Comparison of ENCODE assay signal across 8 cellular contexts in genomic region chr9:89319015-89319905, GRCh38. TPM values are rescaled to one million over a fixed set of nuclear protein-coding genes. Genes with fewer than 3 reads are reported as not detected.
A peak's percentile ranks its signal among the peaks of the same experiment; 100 is the strongest.
DNase-seq lines count a peak whose midpoint lies in the region; ATAC-seq and TF ChIP-seq lines count a peak whose summit lies in the region.

No MANE protein-coding gene starts in this region.

- H3K4me2 ChIP-seq in smooth muscle cell: peak overlapping the region; percentile 96

- H3K9me3 ChIP-seq in iPS DF 6.9 (ENCODE audit: control insufficient read depth, insufficient read depth, low read length) (no peaks in the 10 kb centered on the region), smooth muscle cell (replicated peaks; ENCODE audit: low read depth) (no peaks in the 10 kb centered on the region)

- no peak for TF ChIP-seq CTCF in smooth muscle cell (IDR thresholded peaks at IDR 0.05; ENCODE audit: borderline replicate concordance, insufficient read depth, poor library complexity, severe bottlenecking)

- intact Hi-C loops in activated CD4-positive, alpha-beta T cell treated with anti-CD3 and anti-CD28 coated beads for 36 hours (cut with DNase I, micrococcal nuclease): loop anchor here (1.0 to 10.0 kb wide), 11 partner anchors 21 to 1344 kb away; partner anchors contain the start of genes CDK20 (in 1 of the 2) and SPIN1 (in 1 of the 2)

- H3K27me3 Mint-ChIP-seq in activated CD4-positive, alpha-beta T cell treated with anti-CD3 and anti-CD28 coated beads for 36 hours: no peaks in the 10 kb centered on the region
- no peaks in the 10 kb centered on the region for H3K27me3 Mint-ChIP-seq in activated CD4-positive, alpha-beta memory T cell treated with anti-CD3 and anti-CD28 coated beads, Interleukin-2, amount 10 ng/mL, durations not matched to agents 7 days and 5 days

- H4K20me1 ChIP-seq in smooth muscle cell (ENCODE audit: low read depth): peaks cover 34% of the 10 kb centered on the region

- peak overlapping the region; percentile 82 for H3K4me3 Mint-ChIP-seq in activated CD4-positive, alpha-beta T cell treated with anti-CD3 and anti-CD28 coated beads for 36 hours
- H3K4me3 Mint-ChIP-seq in activated CD4-positive, alpha-beta memory T cell treated with anti-CD3 and anti-CD28 coated beads, Interleukin-2, amount 10 ng/mL, durations not matched to agents 7 days and 5 days: peak overlapping the region; percentile 79

- H3K27ac ChIP-seq in iPS DF 6.9 (ENCODE audit: low read length) (no peak overlapping the region), smooth muscle cell (ENCODE audit: low read depth) (peak overlapping the region; percentile 100)

- peak overlapping the region; percentile 89; the same call in 1 of the 2 replicates for H3K4me3 ChIP-seq in iPS DF 6.9 (ENCODE audit: low read length)
- H3K4me3 ChIP-seq in smooth muscle cell: peak overlapping the region; percentile 80

- peaks cover 62% of the 10 kb centered on the region for H3K36me3 Mint-ChIP-seq in activated CD4-positive, alpha-beta T cell treated with anti-CD3 and anti-CD28 coated beads for 36 hours (ENCODE audit: low read depth)
- peaks cover 64% of the 10 kb centered on the region for H3K36me3 Mint-ChIP-seq in activated CD4-positive, alpha-beta memory T cell treated with anti-CD3 and anti-CD28 coated beads, Interleukin-2, amount 10 ng/mL, durations not matched to agents 7 days and 5 days (ENCODE audit: low read depth)

- H3K9ac ChIP-seq in smooth muscle cell (ENCODE audit: low read depth): peak overlapping the region; percentile 100

- ATAC-seq in activated CD4-positive, alpha-beta T cell treated with anti-CD3 and anti-CD28 coated beads for 36 hours: no peak
- no peak for ATAC-seq in GM18868 (IDR thresholded peaks at IDR 0.05; ENCODE audit: unreplicated experiment)

- no CpG with 5 or more reads among the region's 13 CpGs for WGBS in iPS DF 6.9 (ENCODE audit: insufficient coverage, insufficient read length)
- 7% methylated on average over 13 of the region's 13 CpGs for WGBS in smooth muscle cell (ENCODE audit: low lambda C conversion rate)

- H3K36me3 ChIP-seq in iPS DF 6.9 (ENCODE audit: control insufficient read depth, insufficient read depth, low read length): peaks cover 7% of the 10 kb centered on the region; the same call in 1 of the 2 replicates
- H3K36me3 ChIP-seq in smooth muscle cell (ENCODE audit: low read depth): no peaks in the 10 kb centered on the region

- H3K27ac Mint-ChIP-seq in activated CD4-positive, alpha-beta T cell treated with anti-CD3 and anti-CD28 coated beads for 36 hours: peak overlapping the region; percentile 98
- H3K27ac Mint-ChIP-seq in activated CD4-positive, alpha-beta memory T cell treated with anti-CD3 and anti-CD28 coated beads, Interleukin-2, amount 10 ng/mL, durations not matched to agents 7 days and 5 days: peak overlapping the region; percentile 90

- peaks cover 73% of the 10 kb centered on the region for H3K79me2 ChIP-seq in smooth muscle cell (ENCODE audit: low read depth)

- H3K27me3 ChIP-seq in iPS DF 6.9 (ENCODE audit: control insufficient read depth, insufficient read depth, low read length): no peaks in the 10 kb centered on the region
- H3K27me3 ChIP-seq in smooth muscle cell (ENCODE audit: low read depth): no peaks in the 10 kb centered on the region

- CTCF ChIA-PET in activated CD4-positive, alpha-beta T cell treated with anti-CD3 and anti-CD28 coated beads for 36 hours (lab: Charles Lee): interaction anchor here (1.0 to 1.4 kb wide), 3 partner anchors 8 to 230 kb away, joined by 3 to 4 read pairs (median 3); no protein-coding TSS in a partner anchor
- CTCF ChIA-PET in activated CD4-positive, alpha-beta memory T cell treated with anti-CD3 and anti-CD28 coated beads, Interleukin-2, amount 10 ng/mL, durations not matched to agents 7 days and 5 days (lab: Charles Lee): interaction anchor here (0.7 to 3.3 kb wide), 7 partner anchors 54 to 279 kb away, joined by 3 to 26 read pairs (median 4); no protein-coding TSS in a partner anchor

- no peak for DNase-seq in activated CD4-positive, alpha-beta T cell treated with anti-CD3 and anti-CD28 coated beads for 36 hours
- DNase-seq in activated CD4-positive, alpha-beta T cell treated with anti-CD3 and anti-CD28 coated beads, Interleukin-2, amount 50 U/mL, for 1 hour: no peak
- no peak for DNase-seq in activated CD4-positive, alpha-beta memory T cell treated with anti-CD3 and anti-CD28 coated beads, Interleukin-2, amount 10 ng/mL, durations not matched to agents 7 days and 5 days
- DNase-seq in iPS DF 6.9 (ENCODE audit: low read depth, low spot score): no peak
- DNase-seq in smooth muscle cell (lab: John Stamatoyannopoulos, UW; ENCODE audit: unreplicated experiment): no peak
- no peak for DNase-seq in NCI-H187 treated with DMSO at 0.1 percent for 48 hours (lab: John Stamatoyannopoulos, UW)
- no peak for DNase-seq in NCI-H510A treated with DMSO at 0.1 percent for 48 hours (lab: John Stamatoyannopoulos, UW)

- no peak overlapping the region for H2AFZ ChIP-seq in smooth muscle cell (ENCODE audit: low read depth)

- POLR2A ChIA-PET in activated CD4-positive, alpha-beta T cell treated with anti-CD3 and anti-CD28 coated beads for 36 hours (lab: Charles Lee): interaction anchor here (0.6 to 1.0 kb wide), 2 partner anchors 10 to 159 kb away, joined by 3 to 7 read pairs; no protein-coding TSS in a partner anchor
- POLR2A ChIA-PET in activated CD4-positive, alpha-beta memory T cell treated with anti-CD3 and anti-CD28 coated beads, Interleukin-2, amount 10 ng/mL, durations not matched to agents 7 days and 5 days (lab: Charles Lee): interaction anchor here (0.7 to 2.8 kb wide), 15 partner anchors 9 to 286 kb away, joined by 3 to 18 read pairs (median 4); partner anchors contain the start of genes CKS2 and GADD45G

- no peaks in the 10 kb centered on the region for H3K4me1 ChIP-seq in iPS DF 6.9 (ENCODE audit: control insufficient read depth, insufficient read depth, low read length)
- peaks cover 25% of the 10 kb centered on the region for H3K4me1 ChIP-seq in smooth muscle cell (ENCODE audit: low read depth)

- peaks cover 79% of the 10 kb centered on the region for H3K4me1 Mint-ChIP-seq in activated CD4-positive, alpha-beta T cell treated with anti-CD3 and anti-CD28 coated beads for 36 hours
- peaks cover 80% of the 10 kb centered on the region for H3K4me1 Mint-ChIP-seq in activated CD4-positive, alpha-beta memory T cell treated with anti-CD3 and anti-CD28 coated beads, Interleukin-2, amount 10 ng/mL, durations not matched to agents 7 days and 5 days

- H3F3A ChIP-seq in smooth muscle cell (ENCODE audit: low read depth): peaks cover 23% of the 10 kb centered on the region

- H3K9me3 Mint-ChIP-seq in activated CD4-positive, alpha-beta T cell treated with anti-CD3 and anti-CD28 coated beads for 36 hours (ENCODE audit: low read depth): no peaks in the 10 kb centered on the region
- no peaks in the 10 kb centered on the region for H3K9me3 Mint-ChIP-seq in activated CD4-positive, alpha-beta memory T cell treated with anti-CD3 and anti-CD28 coated beads, Interleukin-2, amount 10 ng/mL, durations not matched to agents 7 days and 5 days

RNA-seq across cellular contexts. Expression of gene SECISBP2, which starts 1.0 kb away (rescaled TPM):
- 10 to 100 TPM; 38.6 to 49.9 TPM for total RNA-seq in activated CD4-positive, alpha-beta T cell treated with anti-CD3 and anti-CD28 coated beads for 36 hours
- total RNA-seq in activated CD4-positive, alpha-beta memory T cell treated with anti-CD3 and anti-CD28 coated beads, Interleukin-2, amount 10 ng/mL, durations not matched to agents 7 days and 5 days: 10 to 100 TPM; 35.2 to 35.7 TPM
- 25.1 and 27.2 TPM in 2 replicates for total RNA-seq in smooth muscle cell
- polyA plus RNA-seq in smooth muscle cell: 12.2 and 19.6 TPM in 2 replicates

RNA-seq across cellular contexts. Expression of gene CKS2, which starts 8.3 kb away (rescaled TPM):
- total RNA-seq in activated CD4-positive, alpha-beta T cell treated with anti-CD3 and anti-CD28 coated beads for 36 hours: 100 to 1,000 TPM; 236 to 256 TPM
- total RNA-seq in activated CD4-positive, alpha-beta memory T cell treated with anti-CD3 and anti-CD28 coated beads, Interleukin-2, amount 10 ng/mL, durations not matched to agents 7 days and 5 days: 100 to 1,000 TPM; 175 to 180 TPM
- total RNA-seq in smooth muscle cell: 77.6 and 91.9 TPM in 2 replicates
- polyA plus RNA-seq in smooth muscle cell: 136 and 148 TPM in 2 replicates
